Comparison of ENCODE assay signal across 26 cellular contexts in genomic region chr3:54564374-54564925, GRCh38.
"Had no signal": no experiment of that assay in that cellular context is flagged by ENCODE, and none has a peak within 500 bp of the region (broad histone marks: within the 10 kb centered on the region; RNA-seq: fewer than 3 reads in every experiment).

No MANE protein-coding gene starts in this region.

- H3K27ac ChIP-seq: SJCRH30, SK-N-MC had no signal

- H3K27ac Mint-ChIP-seq: activated CD4-positive, alpha-beta memory T cell treated with anti-CD3 and anti-CD28 coated beads for 36 hours; activated naive CD4-positive, alpha-beta T cell treated with anti-CD3 and anti-CD28 coated beads for 36 hours; activated naive CD4-positive, alpha-beta T cell treated with anti-CD3 and anti-CD28 coated beads, Interleukin-2, amount 50 U/mL, for 72 hours; activated T-helper 1 cell treated with anti-CD3 and anti-CD28 coated beads, Interleukin-12 subunit alpha, Interleukin-12 subunit beta, Interleukin-2, Interleukin-4 antibody, amounts not matched to agents 30 ng/mL and 10 ng/mL and 1 ng/mL, durations not matched to agents 14 hours and 24 hours and 36 hours; IgD-negative memory B cell had no signal

- ATAC-seq: activated naive CD4-positive, alpha-beta T cell treated with anti-CD3 and anti-CD28 coated beads, Interleukin-2, amount 50 U/mL, for 72 hours; activated T-cell treated with anti-CD3 and anti-CD28 coated beads, Interleukin-2, amount 50 U/mL, for 4 hours; Panc1 had no signal

- H3K4me1 Mint-ChIP-seq: IgD-negative memory B cell had no signal

- H3K27me3 ChIP-seq: SJCRH30 had no signal

- H3K4me1 ChIP-seq: SJCRH30 had no signal

- H3K36me3 Mint-ChIP-seq: activated CD4-positive, alpha-beta memory T cell treated with anti-CD3 and anti-CD28 coated beads for 36 hours; brain; IgD-negative memory B cell had no signal

- H3K27me3 Mint-ChIP-seq: activated CD4-positive, alpha-beta memory T cell treated with anti-CD3 and anti-CD28 coated beads for 36 hours; IgD-negative memory B cell had no signal

- H3K4me3 Mint-ChIP-seq: activated CD4-positive, alpha-beta memory T cell treated with anti-CD3 and anti-CD28 coated beads for 36 hours; activated naive CD4-positive, alpha-beta T cell treated with anti-CD3 and anti-CD28 coated beads for 36 hours; activated T-cell treated with anti-CD3 and anti-CD28 coated beads, Interleukin-2, amount 50 U/mL, for 4 hours; activated T-helper 1 cell treated with anti-CD3 and anti-CD28 coated beads, Interleukin-12 subunit alpha, Interleukin-12 subunit beta, Interleukin-2, Interleukin-4 antibody, amounts not matched to agents 30 ng/mL and 10 ng/mL and 1 ng/mL, durations not matched to agents 14 hours and 24 hours and 36 hours; brain had no signal

- H3K9me3 Mint-ChIP-seq: activated CD4-positive, alpha-beta memory T cell treated with anti-CD3 and anti-CD28 coated beads for 36 hours; activated T-cell treated with anti-CD3 and anti-CD28 coated beads, Interleukin-2, amount 50 U/mL, for 4 hours; activated T-helper 1 cell treated with anti-CD3 and anti-CD28 coated beads, Interleukin-12 subunit alpha, Interleukin-12 subunit beta, Interleukin-2, Interleukin-4 antibody, amounts not matched to agents 30 ng/mL and 10 ng/mL and 1 ng/mL, durations not matched to agents 14 hours and 24 hours and 36 hours had no signal

- H3K9me3 ChIP-seq: SJCRH30 had no signal

- H3K4me3 ChIP-seq: SJCRH30, SK-N-MC had no signal

- DNase-seq: activated CD4-positive, alpha-beta memory T cell treated with anti-CD3 and anti-CD28 coated beads for 36 hours; activated CD4-positive, alpha-beta T cell treated with anti-CD3 and anti-CD28 coated beads for 4 hours; activated CD4-positive, alpha-beta T cell treated with anti-CD3 and anti-CD28 coated beads, Interleukin-2, amount 50 U/mL, for 1 hour; activated CD8-positive, alpha-beta memory T cell treated with anti-CD3 and anti-CD28 coated beads, Interleukin-2, amount 50 U/mL, for 4 hours; activated gamma-delta T cell treated with Interleukin-2 at 50 U/mL for 16 hours; activated naive CD4-positive, alpha-beta T cell treated with anti-CD3 and anti-CD28 coated beads for 36 hours; activated T-cell treated with anti-CD3 and anti-CD28 coated beads for 4 hours; activated T-cell treated with anti-CD3 and anti-CD28 coated beads, Interleukin-2, amount 50 U/mL, for 4 hours; anterior cingulate cortex; central memory CD4-positive, alpha-beta T cell; Kasumi-1; KBM-7; NCI-H1092 treated with DMSO at 0.1 percent for 48 hours; NCI-H146; NCI-H2029 treated with DMSO at 0.1 percent for 48 hours; NCI-H345; NCI-H524 treated with DMSO at 0.1 percent for 48 hours; SHP77; SJCRH30; T1000 had no signal

- H3K36me3 ChIP-seq: SJCRH30 had no signal
